ENCODE assay signal across 8 cellular contexts in genomic region chr15:82046668-82047492, GRCh38. TPM values are rescaled to one million over a fixed set of nuclear protein-coding genes. Genes with fewer than 3 reads are reported as not detected.
DNase-seq lines count a peak whose midpoint lies in the region; ATAC-seq and TF ChIP-seq lines count a peak whose summit lies in the region.

No MANE protein-coding gene starts in this region.

- H3K27ac ChIP-seq in cingulate gyrus (ENCODE audit: low read depth, low read length): peak overlapping the region; percentile 94

- peak overlapping the region; percentile 81 for H3K4me3 Mint-ChIP-seq in activated CD4-positive, alpha-beta T cell treated with anti-CD3 and anti-CD28 coated beads for 36 hours

- DNase-seq in AG10803 (ENCODE audit: low read depth) (peak; percentile 86), NCI-H345 treated with DMSO at 0.1 percent for 48 hours (lab: John Stamatoyannopoulos, UW; ENCODE audit: unreplicated experiment) (peak; percentile 92), left lobe of liver (ENCODE audit: low spot score) (peak; percentile 85)
- peak; percentile 95 for DNase-seq in activated CD4-positive, alpha-beta T cell treated with anti-CD3 and anti-CD28 coated beads for 36 hours
- peak; percentile 89 for DNase-seq in stimulated activated CD4-positive, alpha-beta T cell treated with anti-CD3 and anti-CD28 coated beads, Interleukin-1b, Interleukin-23, amount 100 ng/mL, for 48 hours

- H3K27ac Mint-ChIP-seq in activated CD4-positive, alpha-beta T cell treated with anti-CD3 and anti-CD28 coated beads for 36 hours: peak overlapping the region; percentile 85

- no peaks in the 10 kb centered on the region for H3K36me3 Mint-ChIP-seq in activated CD4-positive, alpha-beta T cell treated with anti-CD3 and anti-CD28 coated beads for 36 hours (ENCODE audit: low read depth)

- H3K4me1 Mint-ChIP-seq in activated CD4-positive, alpha-beta T cell treated with anti-CD3 and anti-CD28 coated beads for 36 hours: peaks cover 12% of the 10 kb centered on the region

- TF ChIP-seq CTCF in AG10803 (conservative IDR thresholded peaks at IDR 0.05; ENCODE audit: low read length): peak; percentile 58

- peaks cover 21% of the 10 kb centered on the region for H3K27me3 Mint-ChIP-seq in activated CD4-positive, alpha-beta T cell treated with anti-CD3 and anti-CD28 coated beads for 36 hours

- POLR2A ChIA-PET in activated CD4-positive, alpha-beta T cell treated with anti-CD3 and anti-CD28 coated beads for 36 hours (lab: Charles Lee): interaction anchor here (1.3 kb wide), 1 partner anchor 750 kb away, joined by 3 read pairs; no protein-coding TSS in a partner anchor

- H3K4me3 ChIP-seq in AG10803 (ENCODE audit: low read length): peak overlapping the region; percentile 82

- H3K9me3 Mint-ChIP-seq in activated CD4-positive, alpha-beta T cell treated with anti-CD3 and anti-CD28 coated beads for 36 hours (ENCODE audit: low read depth): no peaks in the 10 kb centered on the region

- peak; percentile 73 for ATAC-seq in GM19023 (IDR thresholded peaks at IDR 0.05; ENCODE audit: unreplicated experiment)
- ATAC-seq in HG03280 (IDR thresholded peaks at IDR 0.05; ENCODE audit: unreplicated experiment): peak; percentile 72
- peak; percentile 77 for ATAC-seq in activated CD4-positive, alpha-beta T cell treated with anti-CD3 and anti-CD28 coated beads for 36 hours
- ATAC-seq in left lobe of liver: peak; percentile 87

- intact Hi-C loops in activated CD4-positive, alpha-beta T cell treated with anti-CD3 and anti-CD28 coated beads for 36 hours (cut with DNase I, micrococcal nuclease): loop anchor here (1.0 to 10.0 kb wide), 14 partner anchors 152 to 1892 kb away; partner anchors contain the start of genes EFL1 (in 2 of the 2), SAXO2 (in 2 of the 2), BTBD1 (in 1 of the 2) and FAH (in 1 of the 2)

- CTCF ChIA-PET in activated CD4-positive, alpha-beta T cell treated with anti-CD3 and anti-CD28 coated beads for 36 hours (lab: Charles Lee): interaction anchor here (0.6 to 0.8 kb wide), 3 partner anchors 54 to 587 kb away, joined by 3 to 4 read pairs (median 3); no protein-coding TSS in a partner anchor

RNA-seq across cellular contexts. Expression of gene MEX3B, which starts 1.1 kb away (rescaled TPM):
- 1 to 10 TPM; 1.2 to 1.3 TPM for total RNA-seq in activated CD4-positive, alpha-beta T cell treated with anti-CD3 and anti-CD28 coated beads for 36 hours
- total RNA-seq in left lobe of liver: 0.43 TPM

Comparison
In these comparisons a context has a peak if more than half of its experiments do, and no peak if none do; other contexts are left out.
1. Peak in every context shown above with its lines: DNase-seq, ATAC-seq, H3K4me3 ChIP-seq and H3K27ac ChIP-seq.